Comparison of ENCODE assay signal across 12 cellular contexts in the genomic region with DNA sequence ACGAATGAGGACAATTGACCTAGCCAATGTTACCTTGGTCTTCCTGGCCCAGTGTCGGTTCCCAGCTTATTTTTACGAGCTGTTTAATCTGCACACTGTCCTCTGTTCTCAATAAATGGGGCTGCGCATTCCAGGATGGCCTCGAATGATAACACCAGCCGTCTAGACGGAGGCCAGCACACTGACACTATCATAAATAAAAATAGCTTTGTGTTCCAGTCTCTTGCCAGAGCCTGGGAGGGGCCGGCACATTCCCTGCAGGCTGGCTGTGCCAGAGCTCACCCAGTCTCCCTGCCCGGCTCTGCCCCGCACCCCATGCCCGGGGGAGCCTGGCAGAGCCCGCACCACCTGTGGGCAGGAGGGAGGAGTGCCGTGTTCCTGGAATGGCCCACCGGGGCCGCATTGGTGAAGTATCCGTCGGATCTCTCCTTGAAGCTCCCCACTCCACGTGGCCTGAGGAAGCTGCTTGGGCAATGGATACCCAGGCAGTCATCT.
DNase-seq lines count a peak whose midpoint lies in the region; ATAC-seq and TF ChIP-seq lines count a peak whose summit lies in the region.
"Had no signal": no experiment of that assay in that cellular context is flagged by ENCODE, and none has a peak within 500 bp of the region (broad histone marks: within the 10 kb centered on the region; RNA-seq: fewer than 3 reads in every experiment).

No MANE protein-coding gene starts in this region.

- intact Hi-C loops in right cardiac atrium (cut with DNase I) = loop anchor here in 1 of 4 donors (10.0 kb wide), 1 partner anchor 90 kb away; a partner anchor contains a TSS

- H3K9me3 ChIP-seq in right cardiac atrium (ENCODE audit: control insufficient read depth, low read length) = no peaks in the 10 kb centered on the region
- H3K9me3 ChIP-seq in osteoblast (ENCODE audit: low read depth, low read length) = no peaks in the 10 kb centered on the region

- H3K4me3 ChIP-seq in right cardiac atrium (ENCODE audit: low read length) (no peak overlapping the region), osteoblast (ENCODE audit: insufficient read depth, low read length) (no peak overlapping the region)

- peaks cover 8% of the 10 kb centered on the region for H3K27me3 Mint-ChIP-seq in activated CD4-positive, alpha-beta T cell treated with anti-CD3 and anti-CD28 coated beads, Interleukin-2, amount 10 ng/mL, durations not matched to agents 7 days and 5 days
- peaks cover 7% of the 10 kb centered on the region for H3K27me3 Mint-ChIP-seq in endothelial cell (ENCODE audit: unreplicated experiment)
- H3K27me3 Mint-ChIP-seq: activated naive CD8-positive, alpha-beta T cell had no signal

- no peaks in the 10 kb centered on the region for H3K36me3 Mint-ChIP-seq in activated CD4-positive, alpha-beta T cell treated with anti-CD3 and anti-CD28 coated beads, Interleukin-2, amount 10 ng/mL, durations not matched to agents 7 days and 5 days (ENCODE audit: low read depth)
- no peaks in the 10 kb centered on the region for H3K36me3 Mint-ChIP-seq in endothelial cell (ENCODE audit: low read depth, unreplicated experiment)
- H3K36me3 Mint-ChIP-seq: activated naive CD8-positive, alpha-beta T cell had no signal

- H3K4me1 ChIP-seq in right cardiac atrium (ENCODE audit: control insufficient read depth, insufficient read depth, low read length) (peaks cover 8% of the 10 kb centered on the region), osteoblast (ENCODE audit: insufficient read depth, low read length) (peaks cover 6% of the 10 kb centered on the region)

- H3K36me3 ChIP-seq in osteoblast (ENCODE audit: insufficient read depth, low read length) = no peaks in the 10 kb centered on the region

- peak overlapping the region; percentile 19 for H3K27ac Mint-ChIP-seq in activated CD4-positive, alpha-beta T cell treated with anti-CD3 and anti-CD28 coated beads, Interleukin-2, amount 10 ng/mL, durations not matched to agents 7 days and 5 days
- no peak overlapping the region for H3K27ac Mint-ChIP-seq in endothelial cell (ENCODE audit: unreplicated experiment)
- H3K27ac Mint-ChIP-seq: activated CD8-positive, alpha-beta T cell treated with anti-CD3 and anti-CD28 coated beads, Interleukin-2, amount 10 ng/mL, durations not matched to agents 7 days and 5 days; activated naive CD8-positive, alpha-beta T cell had no signal

- POLR2A ChIA-PET in activated CD4-positive, alpha-beta T cell treated with anti-CD3 and anti-CD28 coated beads, Interleukin-2, amount 10 ng/mL, durations not matched to agents 7 days and 5 days (lab: Charles Lee) = no interaction called here

- no peak overlapping the region for H3K4me3 Mint-ChIP-seq in activated CD4-positive, alpha-beta T cell treated with anti-CD3 and anti-CD28 coated beads, Interleukin-2, amount 10 ng/mL, durations not matched to agents 7 days and 5 days
- H3K4me3 Mint-ChIP-seq in endothelial cell (ENCODE audit: unreplicated experiment) = no peak overlapping the region
- H3K4me3 Mint-ChIP-seq: activated CD8-positive, alpha-beta T cell treated with anti-CD3 and anti-CD28 coated beads, Interleukin-2, amount 10 ng/mL, durations not matched to agents 7 days and 5 days; activated naive CD8-positive, alpha-beta T cell had no signal

- no peak overlapping the region for H3K4me2 ChIP-seq in osteoblast (ENCODE audit: insufficient read depth, low read length)

- H4K20me1 ChIP-seq in osteoblast (ENCODE audit: insufficient read depth, low read length) = no peaks in the 10 kb centered on the region

- ATAC-seq in right cardiac atrium (peak; percentile 86 to 89), HG03175 (IDR thresholded peaks at IDR 0.05; ENCODE audit: unreplicated experiment) (no peak)
- ATAC-seq: activated CD8-positive, alpha-beta T cell treated with anti-CD3 and anti-CD28 coated beads, Interleukin-2, amount 10 ng/mL, durations not matched to agents 7 days and 5 days; HCT116 had no signal

- H3K4me1 Mint-ChIP-seq in activated CD4-positive, alpha-beta T cell treated with anti-CD3 and anti-CD28 coated beads, Interleukin-2, amount 10 ng/mL, durations not matched to agents 7 days and 5 days = peaks cover 8% of the 10 kb centered on the region
- H3K4me1 Mint-ChIP-seq in endothelial cell (ENCODE audit: unreplicated experiment) = no peaks in the 10 kb centered on the region

- no peaks in the 10 kb centered on the region for H3K9me3 Mint-ChIP-seq in activated CD4-positive, alpha-beta T cell treated with anti-CD3 and anti-CD28 coated beads, Interleukin-2, amount 10 ng/mL, durations not matched to agents 7 days and 5 days
- H3K9me3 Mint-ChIP-seq in endothelial cell (ENCODE audit: unreplicated experiment) = no peaks in the 10 kb centered on the region

- TF ChIP-seq CTCF in osteoblast (IDR thresholded peaks at IDR 0.05; ENCODE audit: extremely low read depth, low read depth, low read length) (no peak), endothelial cell (IDR thresholded peaks at IDR 0.05; ENCODE audit: unreplicated experiment) (no peak)

- DNase-seq in activated CD4-positive, alpha-beta T cell treated with anti-CD3 and anti-CD28 coated beads, Interleukin-2, amount 10 ng/mL, durations not matched to agents 7 days and 5 days = no peak
- DNase-seq in activated CD4-positive, alpha-beta T cell treated with anti-CD3 and anti-CD28 coated beads, Interleukin-2, amount 50 U/mL, for 4 hours = no peak
- DNase-seq in right cardiac atrium = peak; percentile 55 to 89 (median 83)
- peak; percentile 83 for DNase-seq in osteoblast (ENCODE audit: insufficient read length, low spot score, missing footprints)
- no peak for DNase-seq in endothelial cell (ENCODE audit: low spot score)
- no peak for DNase-seq in HPDE6-E6E7 (ENCODE audit: extremely low spot score)
- DNase-seq in NCI-H1048 (lab: John Stamatoyannopoulos, UW) = no peak
- DNase-seq: activated CD8-positive, alpha-beta T cell treated with anti-CD3 and anti-CD28 coated beads, Interleukin-2, amount 10 ng/mL, durations not matched to agents 7 days and 5 days; NCI-H510A treated with DMSO at 0.1 percent for 48 hours had no signal

- no peaks in the 10 kb centered on the region for H3K79me2 ChIP-seq in osteoblast (ENCODE audit: insufficient read depth, low read length)

- H3K27me3 ChIP-seq in right cardiac atrium (ENCODE audit: control insufficient read depth, insufficient read depth) = no peaks in the 10 kb centered on the region
- no peaks in the 10 kb centered on the region for H3K27me3 ChIP-seq in osteoblast (ENCODE audit: insufficient read depth, low read length)

- peak overlapping the region; percentile 56 for H3K27ac ChIP-seq in right cardiac atrium (ENCODE audit: low read length)
- no peak overlapping the region for H3K27ac ChIP-seq in osteoblast (ENCODE audit: low read depth, low read length)

- WGBS in right cardiac atrium = 35% methylated on average over 18 of the region's 18 CpGs

- no peak overlapping the region for H2AFZ ChIP-seq in osteoblast (ENCODE audit: low read length)

- CTCF ChIA-PET in activated CD4-positive, alpha-beta T cell treated with anti-CD3 and anti-CD28 coated beads, Interleukin-2, amount 10 ng/mL, durations not matched to agents 7 days and 5 days (lab: Charles Lee) = interaction anchor here (0.6 to 2.9 kb wide), 6 partner anchors 9 to 30 kb away, joined by 3 to 8 read pairs (median 3); no protein-coding TSS in a partner anchor

Comparison
In these comparisons a context has a peak if more than half of its experiments do, and no peak if none do; other contexts are left out.
1. DNase-seq: peak in right cardiac atrium (3 of 3) and osteoblast (single experiment); none in activated CD4-positive, alpha-beta T cell treated with anti-CD3 and anti-CD28 coated beads, Interleukin-2, amount 10 ng/mL, durations not matched to agents 7 days and 5 days (single experiment), activated CD4-positive, alpha-beta T cell treated with anti-CD3 and anti-CD28 coated beads, Interleukin-2, amount 50 U/mL, for 4 hours (0 of 2), endothelial cell (single experiment), HPDE6-E6E7 (single experiment) and NCI-H1048 (single experiment).